Comparison of ENCODE assay signal across 24 cellular contexts in genomic region chr13:103142091-103142594, GRCh38.
"Had no signal": no experiment of that assay in that cellular context is flagged by ENCODE, and none has a peak within 500 bp of the region (broad histone marks: within the 10 kb centered on the region; RNA-seq: fewer than 3 reads in every experiment).

No MANE protein-coding gene starts in this region.

- H3K9me3 ChIP-seq: SJSA1, SK-N-SH had no signal

- H3K4me1 ChIP-seq: SJSA1 had no signal

- H3K27me3 Mint-ChIP-seq: IgD-negative memory B cell had no signal

- H3K36me3 ChIP-seq: SJSA1 had no signal

- DNase-seq: Kasumi-1, MM.1S, NCI-H1092 treated with DMSO at 0.1 percent for 48 hours, NCI-H1436, NCI-H187, NCI-H2029, NCI-H2081 treated with DMSO at 0.1 percent for 48 hours, NCI-H2171 treated with DMSO at 0.1 percent for 48 hours, NCI-H226, NCI-H446, NCI-H510A, NCI-H524 treated with DMSO at 0.1 percent for 48 hours, NCI-H69, NCI-H774, Right ventricle myocardium superior, RPMI8226, SIG-M5, SK-N-SH had no signal

- H3K4me3 Mint-ChIP-seq: IgD-negative memory B cell had no signal

- ATAC-seq: HepG2, K562 had no signal

- H3K36me3 Mint-ChIP-seq: IgD-negative memory B cell had no signal

- FAIRE-seq: HepG2, K562, RCC 7860 had no signal

- H3K4me3 ChIP-seq: K562, SJSA1 had no signal

- H3K9me3 Mint-ChIP-seq: IgD-negative memory B cell had no signal

- H3K27ac ChIP-seq: KMS-11, SJSA1 had no signal

- H3K27ac Mint-ChIP-seq: IgD-negative memory B cell had no signal
